28 cellular contexts compared by ENCODE assay signal in the genomic region with DNA sequence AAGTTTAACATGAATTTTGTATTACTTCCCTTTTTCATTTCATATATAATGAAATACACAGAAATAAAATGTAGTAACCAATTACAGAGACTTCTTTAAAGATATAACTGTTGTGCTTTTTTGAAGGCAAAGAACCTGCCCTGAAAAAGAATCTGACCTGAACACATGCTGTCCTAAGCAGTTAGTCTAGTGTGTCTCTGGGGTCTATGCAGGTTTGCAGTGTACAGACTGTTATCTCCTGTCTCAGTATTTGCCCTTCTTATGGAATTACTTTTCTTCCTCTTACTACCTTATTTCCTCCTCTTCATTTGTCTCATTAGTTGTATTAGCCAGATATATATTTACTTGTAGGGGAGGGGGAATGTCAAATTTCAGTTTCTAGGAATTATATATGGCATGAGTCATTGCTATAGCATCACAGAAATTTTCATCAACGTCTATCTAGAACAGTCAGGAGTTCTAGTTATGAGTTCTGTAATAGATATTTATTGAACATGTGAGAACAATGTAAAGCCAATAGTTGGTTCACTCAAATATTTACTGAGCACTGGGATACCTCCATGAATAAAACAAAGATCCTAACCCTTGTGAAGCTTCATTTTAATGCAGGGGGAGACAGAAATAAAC. TPM values are rescaled to one million over a fixed set of nuclear protein-coding genes. Genes with fewer than 3 reads are reported as not detected.
DNase-seq lines count a peak whose midpoint lies in the region; ATAC-seq and TF ChIP-seq lines count a peak whose summit lies in the region.
"Had no signal": no experiment of that assay in that cellular context is flagged by ENCODE, and none has a peak within 500 bp of the region (broad histone marks: within the 10 kb centered on the region; RNA-seq: fewer than 3 reads in every experiment).

No MANE protein-coding gene starts in this region.

- no peaks in the 10 kb centered on the region for H3K27me3 ChIP-seq in vagina
- H3K27me3 ChIP-seq: esophagus muscularis mucosa, neural progenitor cell, spleen, testis, uterus had no signal

- H3K9me3 ChIP-seq in T-helper 17 cell (ENCODE audit: control insufficient read depth, low read length, poor library complexity, severe bottlenecking) (no peaks in the 10 kb centered on the region), vagina (no peaks in the 10 kb centered on the region)
- H3K9me3 ChIP-seq: esophagus muscularis mucosa, spleen, testis, uterus had no signal

- TF ChIP-seq POLR2A in vagina (IDR thresholded peaks at IDR 0.05) = no peak

- no peaks in the 10 kb centered on the region for H3K27me3 Mint-ChIP-seq in activated T-cell treated with anti-CD3 and anti-CD28 coated beads, Interleukin-2, amount 50 U/mL, for 72 hours (ENCODE audit: low read depth)
- H3K27me3 Mint-ChIP-seq in T-helper 17 cell (no peaks in the 10 kb centered on the region), MCF 10A (ENCODE audit: insufficient read depth, unreplicated experiment) (no peaks in the 10 kb centered on the region)
- no peaks in the 10 kb centered on the region for H3K27me3 Mint-ChIP-seq in stimulated activated memory B cell treated with anti-CD40 and anti-IgM and Interleukin-4, amounts not matched to agents 10 μg/mL and 1 μg/mL and 100 μg/mL, for 72 hours
- H3K27me3 Mint-ChIP-seq: activated naive CD8-positive, alpha-beta T cell treated with anti-CD3 and anti-CD28 coated beads, Interleukin-2, amount 10 ng/mL, durations not matched to agents 7 days and 5 days had no signal

- H3K27ac ChIP-seq in vagina = no peak overlapping the region
- H3K27ac ChIP-seq: esophagus muscularis mucosa, neural progenitor cell, spleen, testis, uterus, VCaP had no signal

- BruUV-seq in MCF 10A (replicated peaks; lab: Mats Ljungman, UMichigan) = no TSS peak

- CTCF ChIA-PET in MCF 10A (lab: Yijun Ruan, JAX) = interaction anchor here (1.4 kb wide), 1 partner anchor 19 kb away, joined by 4 read pairs; no protein-coding TSS in a partner anchor

- H3K4me3 ChIP-seq in epithelial cell of esophagus (ENCODE audit: low read length) (no peak overlapping the region), vagina (no peak overlapping the region)
- H3K4me3 ChIP-seq: esophagus muscularis mucosa, GM23338, lung, neural progenitor cell, spleen, testis, uterus had no signal

- H3K27ac Mint-ChIP-seq in activated T-cell treated with anti-CD3 and anti-CD28 coated beads, Interleukin-2, amount 50 U/mL, for 72 hours = peak overlapping the region; percentile 3
- H3K27ac Mint-ChIP-seq in T-helper 17 cell = peak overlapping the region; percentile 81
- H3K27ac Mint-ChIP-seq in stimulated activated memory B cell treated with anti-CD40 and anti-IgM and Interleukin-4, amounts not matched to agents 10 μg/mL and 1 μg/mL and 100 μg/mL, for 72 hours = peak overlapping the region; percentile 42
- no peak overlapping the region for H3K27ac Mint-ChIP-seq in MCF 10A (ENCODE audit: low read depth, unreplicated experiment)
- H3K27ac Mint-ChIP-seq: activated naive CD8-positive, alpha-beta T cell treated with anti-CD3 and anti-CD28 coated beads, Interleukin-2, amount 10 ng/mL, durations not matched to agents 7 days and 5 days; GM23338; neural progenitor cell; T-helper 2 cell treated with Interferon-gamma antibody and Interleukin-4, amounts not matched to agents 5 μg/mL and 100 μg/mL, for 36 hours had no signal

- POLR2A ChIA-PET in MCF 10A (lab: Yijun Ruan, JAX) = interaction anchor here (1.2 kb wide), 1 partner anchor 11 kb away, joined by 4 read pairs; no protein-coding TSS in a partner anchor

- H3K36me3 Mint-ChIP-seq in activated T-cell treated with anti-CD3 and anti-CD28 coated beads, Interleukin-2, amount 50 U/mL, for 72 hours (ENCODE audit: insufficient read depth in 2 of 2) = peaks cover 0 to 4% of the 10 kb centered on the region in 2 donors
- peaks cover 4% of the 10 kb centered on the region for H3K36me3 Mint-ChIP-seq in T-helper 17 cell (ENCODE audit: low read depth)
- H3K36me3 Mint-ChIP-seq in stimulated activated memory B cell treated with anti-CD40 and anti-IgM and Interleukin-4, amounts not matched to agents 10 μg/mL and 1 μg/mL and 100 μg/mL, for 72 hours = peaks cover 20% of the 10 kb centered on the region
- H3K36me3 Mint-ChIP-seq in MCF 10A (ENCODE audit: insufficient read depth, unreplicated experiment) = peaks cover 25% of the 10 kb centered on the region

- intact Hi-C loops in MCF 10A (cut with micrococcal nuclease) (no loop called here), vagina (cut with DNase I) (no loop called here)

- DNase-seq in activated T-cell treated with anti-CD3 and anti-CD28 coated beads, Interleukin-2, amount 50 U/mL, for 72 hours = no peak
- DNase-seq in activated T-cell treated with anti-CD3 and anti-CD28 coated beads for 4 hours = no peak
- no peak for DNase-seq in T-helper 17 cell
- peak; percentile 3 for DNase-seq in epithelial cell of esophagus (ENCODE audit: low read depth)
- DNase-seq in MCF 10A (ENCODE audit: unreplicated experiment) = no peak
- DNase-seq in vagina (ENCODE audit: extremely low spot score in 2 of 2) = no peak
- DNase-seq: activated effector memory CD4-positive, alpha-beta T cell treated with anti-CD3 and anti-CD28 coated beads, Interleukin-2, amount 50 U/mL, for 16 hours; activated naive CD8-positive, alpha-beta T cell treated with anti-CD3 and anti-CD28 coated beads, Interleukin-2, amount 10 ng/mL, durations not matched to agents 7 days and 5 days; C1 segment of cervical spinal cord; effector CD4-positive, alpha-beta T cell; Kasumi-1; kidney; NCI-H1930; NCI-H69; right cardiac atrium; spleen; stimulated activated CD4-positive, alpha-beta T cell treated with anti-CD3 and anti-CD28 coated beads, Interleukin-2, amount 100 ng/mL, for 48 hours; stimulated activated naive CD4-positive, alpha-beta T cell; testis; uterus had no signal

- peaks cover 10% of the 10 kb centered on the region for H3K4me1 Mint-ChIP-seq in activated T-cell treated with anti-CD3 and anti-CD28 coated beads, Interleukin-2, amount 50 U/mL, for 72 hours (ENCODE audit: low read depth)
- H3K4me1 Mint-ChIP-seq in T-helper 17 cell (peaks cover 17% of the 10 kb centered on the region), MCF 10A (ENCODE audit: insufficient read depth, unreplicated experiment) (peaks cover 11% of the 10 kb centered on the region)
- H3K4me1 Mint-ChIP-seq in stimulated activated memory B cell treated with anti-CD40 and anti-IgM and Interleukin-4, amounts not matched to agents 10 μg/mL and 1 μg/mL and 100 μg/mL, for 72 hours = peaks cover 7% of the 10 kb centered on the region
- H3K4me1 Mint-ChIP-seq: GM23338, neural progenitor cell had no signal

- no peaks in the 10 kb centered on the region for H3K36me3 ChIP-seq in vagina
- H3K36me3 ChIP-seq: neural progenitor cell, uterus had no signal

- H3K4me1 ChIP-seq in vagina = no peaks in the 10 kb centered on the region
- H3K4me1 ChIP-seq: neural progenitor cell, testis, uterus had no signal

- no peak for ATAC-seq in activated T-cell treated with anti-CD3 and anti-CD28 coated beads, Interleukin-2, amount 50 U/mL, for 72 hours (replicated peaks in 1 of 2)
- ATAC-seq in T-helper 17 cell (no peak), HG02970 (IDR thresholded peaks at IDR 0.05; ENCODE audit: low FRiP score, unreplicated experiment) (no peak)
- no peak for ATAC-seq in stimulated activated memory B cell treated with anti-CD40 and anti-IgM and Interleukin-4, amounts not matched to agents 10 μg/mL and 1 μg/mL and 100 μg/mL, for 72 hours
- ATAC-seq: GM23338, right cardiac atrium had no signal

- peaks cover 0 to 1% of the 10 kb centered on the region in 2 donors for H3K9me3 Mint-ChIP-seq in activated T-cell treated with anti-CD3 and anti-CD28 coated beads, Interleukin-2, amount 50 U/mL, for 72 hours
- H3K9me3 Mint-ChIP-seq in stimulated activated memory B cell treated with anti-CD40 and anti-IgM and Interleukin-4, amounts not matched to agents 10 μg/mL and 1 μg/mL and 100 μg/mL, for 72 hours = no peaks in the 10 kb centered on the region
- no peaks in the 10 kb centered on the region for H3K9me3 Mint-ChIP-seq in MCF 10A (ENCODE audit: unreplicated experiment)
- H3K9me3 Mint-ChIP-seq: activated naive CD8-positive, alpha-beta T cell treated with anti-CD3 and anti-CD28 coated beads, Interleukin-2, amount 10 ng/mL, durations not matched to agents 7 days and 5 days; GM23338; neural progenitor cell; T-helper 2 cell treated with Interferon-gamma antibody and Interleukin-4, amounts not matched to agents 5 μg/mL and 100 μg/mL, for 36 hours had no signal

- no peak for TF ChIP-seq CTCF in epithelial cell of esophagus (IDR thresholded peaks at IDR 0.05; ENCODE audit: insufficient read depth, low read depth, low read length, missing control alignments)
- no peak for TF ChIP-seq CTCF in MCF 10A (IDR thresholded peaks at IDR 0.05; ENCODE audit: unreplicated experiment)
- no peak for TF ChIP-seq CTCF in vagina (IDR thresholded peaks at IDR 0.05)

- no peak overlapping the region for H3K4me3 Mint-ChIP-seq in activated T-cell treated with anti-CD3 and anti-CD28 coated beads, Interleukin-2, amount 50 U/mL, for 72 hours
- no peak overlapping the region for H3K4me3 Mint-ChIP-seq in T-helper 17 cell
- H3K4me3 Mint-ChIP-seq in stimulated activated memory B cell treated with anti-CD40 and anti-IgM and Interleukin-4, amounts not matched to agents 10 μg/mL and 1 μg/mL and 100 μg/mL, for 72 hours = no peak overlapping the region
- H3K4me3 Mint-ChIP-seq in MCF 10A (ENCODE audit: unreplicated experiment) = no peak overlapping the region
- H3K4me3 Mint-ChIP-seq: activated naive CD8-positive, alpha-beta T cell treated with anti-CD3 and anti-CD28 coated beads, Interleukin-2, amount 10 ng/mL, durations not matched to agents 7 days and 5 days; GM23338; neural progenitor cell; T-helper 2 cell treated with Interferon-gamma antibody and Interleukin-4, amounts not matched to agents 5 μg/mL and 100 μg/mL, for 36 hours had no signal

RNA-seq across cellular contexts. Expression of a gene that starts 28.4 kb away (rescaled TPM):
- 10 to 100 TPM; 21.9 to 42.7 TPM for total RNA-seq in activated T-cell treated with anti-CD3 and anti-CD28 coated beads, Interleukin-2, amount 50 U/mL, for 72 hours
- total RNA-seq in T-helper 17 cell = 100 to 1,000 TPM in 1 of 2 donors, 10 to 100 TPM in 1; 71.4 to 124 TPM
- total RNA-seq in MCF 10A (2022) = 1.9 and 5.2 TPM in 2 replicates
- 33.9 TPM for total RNA-seq in vagina

RNA-seq across cellular contexts. Expression of a gene that starts 53.8 kb away (rescaled TPM):
- 10 to 100 TPM; 32.4 to 35.4 TPM for total RNA-seq in activated T-cell treated with anti-CD3 and anti-CD28 coated beads, Interleukin-2, amount 50 U/mL, for 72 hours
- 10 to 100 TPM; 17.5 to 18.4 TPM for total RNA-seq in T-helper 17 cell
- total RNA-seq in MCF 10A (2022) = 35.1 and 55.1 TPM in 2 replicates
- total RNA-seq in vagina = 32.2 TPM
